ENCODE assay signal across 13 cellular contexts in genomic region chr3:196470182-196470581, GRCh38. TPM values are rescaled to one million over a fixed set of nuclear protein-coding genes. Genes with fewer than 3 reads are reported as not detected.
"Had no signal": no experiment of that assay in that cellular context is flagged by ENCODE, and none has a peak within 500 bp of the region (broad histone marks: within the 10 kb centered on the region; RNA-seq: fewer than 3 reads in every experiment).

No MANE protein-coding gene starts in this region.

RNA-seq across cellular contexts. Expression of gene SMCO1, which starts 45.0 kb away (rescaled TPM):
- total RNA-seq: dermis blood vessel endothelial cell, endodermal cell, esophagus mucosa, esophagus squamous epithelium, glomerular endothelial cell, kidney epithelial cell, left lung, lower lobe of right lung, lung microvascular endothelial cell, mesenteric fat pad, mesothelial cell of epicardium, mucosa of descending colon had no signal
- polyA plus RNA-seq: keratinocyte had no signal
